Comparison of ENCODE assay signal across 1 cellular context in genomic region chr4:42464550-42465124, GRCh38.
TF ChIP-seq lines count a peak whose summit lies in the region.

No MANE protein-coding gene starts in this region.

TF ChIP-seq in IMR-90, 13 proteins besides CTCF, POLR2A, EP300 and RAD21:
- TF ChIP-seq BHLHE40 (IDR thresholded peaks at IDR 0.05; ENCODE audit: low read depth, low read length) (no peak), RCOR1 (IDR thresholded peaks at IDR 0.05; ENCODE audit: insufficient replicate concordance, low read length) (no peak), NFE2L2 (IDR thresholded peaks at IDR 0.05; ENCODE audit: low read depth, low read length) (no peak), FOS (IDR thresholded peaks at IDR 0.05; ENCODE audit: low read depth, low read length) (no peak), RFX5 (IDR thresholded peaks at IDR 0.05; ENCODE audit: low read depth, low read length) (no peak), SMC3 (IDR thresholded peaks at IDR 0.05; ENCODE audit: low read depth, low read length) (no peak), USF2 (IDR thresholded peaks at IDR 0.05; ENCODE audit: low read depth, low read length) (no peak), MXI1 (IDR thresholded peaks at IDR 0.05; ENCODE audit: borderline replicate concordance, low read depth, low read length) (no peak), MAZ (IDR thresholded peaks at IDR 0.05; ENCODE audit: borderline replicate concordance, low read depth, low read length) (no peak), MAFK (IDR thresholded peaks at IDR 0.05; ENCODE audit: low read depth, low read length) (no peak), CHD1 (IDR thresholded peaks at IDR 0.05; ENCODE audit: low read depth, low read length) (no peak), CEBPB (IDR thresholded peaks at IDR 0.05; ENCODE audit: low read depth, low read length) (no peak)
- TF ChIP-seq, protein P1, sequence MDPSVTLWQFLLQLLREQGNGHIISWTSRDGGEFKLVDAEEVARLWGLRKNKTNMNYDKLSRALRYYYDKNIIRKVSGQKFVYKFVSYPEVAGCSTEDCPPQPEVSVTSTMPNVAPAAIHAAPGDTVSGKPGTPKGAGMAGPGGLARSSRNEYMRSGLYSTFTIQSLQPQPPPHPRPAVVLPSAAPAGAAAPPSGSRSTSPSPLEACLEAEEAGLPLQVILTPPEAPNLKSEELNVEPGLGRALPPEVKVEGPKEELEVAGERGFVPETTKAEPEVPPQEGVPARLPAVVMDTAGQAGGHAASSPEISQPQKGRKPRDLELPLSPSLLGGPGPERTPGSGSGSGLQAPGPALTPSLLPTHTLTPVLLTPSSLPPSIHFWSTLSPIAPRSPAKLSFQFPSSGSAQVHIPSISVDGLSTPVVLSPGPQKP (IDR thresholded peaks at IDR 0.05; ENCODE audit: borderline replicate concordance, low read depth, low read length): no peak
